In genomic region chr7:20417675-20418382, GRCh38 we compare ENCODE assay signal across 28 cellular contexts.
"Had no signal": no experiment of that assay in that cellular context is flagged by ENCODE, and none has a peak within 500 bp of the region (broad histone marks: within the 10 kb centered on the region; RNA-seq: fewer than 3 reads in every experiment).

No MANE protein-coding gene starts in this region.

- H3K36me3 Mint-ChIP-seq: activated CD4-positive, alpha-beta memory T cell treated with anti-CD3 and anti-CD28 coated beads for 36 hours; activated naive CD8-positive, alpha-beta T cell treated with anti-CD3 and anti-CD28 coated beads for 36 hours had no signal

- H3K27ac ChIP-seq: brain microvascular endothelial cell, SJCRH30, SK-N-MC had no signal

- H3K27me3 ChIP-seq: brain microvascular endothelial cell, MG63, SJCRH30 had no signal

- ATAC-seq: activated T-cell treated with anti-CD3 and anti-CD28 coated beads, Interleukin-2, amount 50 U/mL, for 72 hours; activated T-helper 17 cell treated with anti-CD3 and anti-CD28 coated beads, Interleukin-2, amount 50 U/mL, for 72 hours; Panc1; WTC11 had no signal

- H3K36me3 ChIP-seq: brain microvascular endothelial cell, MG63 had no signal

- H3K9me3 Mint-ChIP-seq: activated naive CD8-positive, alpha-beta T cell treated with anti-CD3 and anti-CD28 coated beads for 36 hours; activated T-cell treated with anti-CD3 and anti-CD28 coated beads, Interleukin-2, amount 50 U/mL, for 72 hours; activated T-helper 17 cell treated with anti-CD3 and anti-CD28 coated beads, Interleukin-2, amount 50 U/mL, for 72 hours; T-helper 1 cell treated with Interleukin-12 subunit alpha and Interleukin-12 subunit beta and Interleukin-4 antibody, amounts not matched to agents 30 μg/mL and 1 μg/mL, for 36 hours; T-helper 2 cell treated with Interferon-gamma antibody and Interleukin-4, amounts not matched to agents 5 μg/mL and 100 μg/mL, for 36 hours had no signal

- DNase-seq: activated CD4-positive, alpha-beta memory T cell treated with anti-CD3 and anti-CD28 coated beads for 36 hours; activated CD4-positive, alpha-beta T cell treated with anti-CD3 and anti-CD28 coated beads for 4 hours; activated CD4-positive, alpha-beta T cell treated with anti-CD3 and anti-CD28 coated beads, Interleukin-2, amount 50 U/mL, for 1 hour; activated CD4-positive, CD25-positive, alpha-beta regulatory T cell treated with anti-CD3 and anti-CD28 coated beads, Interleukin-2, amount 50 U/mL, for 72 hours; activated CD8-positive, alpha-beta memory T cell treated with anti-CD3 and anti-CD28 coated beads, Interleukin-2, amount 50 U/mL, for 4 hours; activated effector memory CD4-positive, alpha-beta T cell treated with anti-CD3 and anti-CD28 coated beads, Interleukin-2, amount 50 U/mL, for 16 hours; activated naive CD4-positive, alpha-beta T cell; activated naive CD4-positive, alpha-beta T cell treated with anti-CD3 and anti-CD28 coated beads, Interleukin-2, amount 50 U/mL, for 16 hours; activated naive CD8-positive, alpha-beta T cell treated with anti-CD3 and anti-CD28 coated beads for 36 hours; activated T-cell treated with anti-CD3 and anti-CD28 coated beads, Interleukin-2, amount 50 U/mL, for 72 hours; amniotic stem cell; brain microvascular endothelial cell; central memory CD4-positive, alpha-beta T cell; MG63; NCI-H1048; NCI-H1436 treated with DMSO at 0.1 percent for 48 hours; NCI-H1694 treated with DMSO at 0.1 percent for 48 hours; NCI-H2029; NCI-H345; NCI-H524 treated with DMSO at 0.1 percent for 48 hours; SHP77; SJCRH30 had no signal

- H3K4me1 Mint-ChIP-seq: activated naive CD8-positive, alpha-beta T cell treated with anti-CD3 and anti-CD28 coated beads for 36 hours; activated T-helper 17 cell treated with anti-CD3 and anti-CD28 coated beads, Interleukin-2, amount 50 U/mL, for 72 hours; WTC11 had no signal

- H3K4me3 ChIP-seq: MG63, SJCRH30, SK-N-MC had no signal

- H3K4me1 ChIP-seq: SJCRH30 had no signal

- H3K27me3 Mint-ChIP-seq: activated CD4-positive, alpha-beta memory T cell treated with anti-CD3 and anti-CD28 coated beads for 36 hours; activated naive CD8-positive, alpha-beta T cell treated with anti-CD3 and anti-CD28 coated beads for 36 hours; activated T-helper 17 cell treated with anti-CD3 and anti-CD28 coated beads, Interleukin-2, amount 50 U/mL, for 72 hours had no signal

- H3K4me3 Mint-ChIP-seq: activated CD4-positive, alpha-beta memory T cell treated with anti-CD3 and anti-CD28 coated beads for 36 hours; activated naive CD8-positive, alpha-beta T cell treated with anti-CD3 and anti-CD28 coated beads for 36 hours; activated T-cell treated with anti-CD3 and anti-CD28 coated beads, Interleukin-2, amount 50 U/mL, for 72 hours; activated T-helper 17 cell treated with anti-CD3 and anti-CD28 coated beads, Interleukin-2, amount 50 U/mL, for 72 hours; T-helper 1 cell treated with Interleukin-12 subunit alpha and Interleukin-12 subunit beta and Interleukin-4 antibody, amounts not matched to agents 30 μg/mL and 1 μg/mL, for 36 hours; T-helper 2 cell treated with Interferon-gamma antibody and Interleukin-4, amounts not matched to agents 5 μg/mL and 100 μg/mL, for 36 hours; WTC11 had no signal

- H3K9me3 ChIP-seq: MG63, SJCRH30 had no signal
